Comparison of ENCODE assay signal across 15 cellular contexts in the genomic region with DNA sequence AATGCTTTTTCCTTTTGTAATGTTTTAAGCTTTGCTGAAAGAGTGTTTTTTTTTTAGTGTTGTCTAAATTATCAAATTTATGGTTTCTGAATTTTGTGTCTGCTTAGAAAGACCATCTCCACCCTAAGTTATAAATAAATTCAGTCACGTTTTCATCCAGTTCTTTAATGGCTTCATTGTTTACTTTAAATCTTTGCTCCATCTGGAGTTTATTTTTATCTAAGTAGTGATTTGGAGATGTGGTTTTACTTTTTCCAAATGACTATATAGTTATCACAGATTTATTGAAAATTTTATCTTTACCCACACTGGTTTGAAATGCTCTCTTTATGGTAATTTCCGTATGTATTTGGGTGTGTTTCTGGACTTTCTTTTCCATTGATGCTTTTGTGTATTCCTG.
"Had no signal": no experiment of that assay in that cellular context is flagged by ENCODE, and none has a peak within 500 bp of the region (broad histone marks: within the 10 kb centered on the region; RNA-seq: fewer than 3 reads in every experiment).

No MANE protein-coding gene starts in this region.

- ATAC-seq: body of pancreas, natural killer cell, sciatic nerve had no signal

- H3K27ac Mint-ChIP-seq: activated naive CD4-positive, alpha-beta T cell treated with anti-CD3 and anti-CD28 coated beads, Interleukin-2, amount 50 U/mL, for 24 hours; activated T-helper 2 cell treated with anti-CD3 and anti-CD28 coated beads, Interferon-gamma antibody, Interleukin-2, Interleukin-4, amounts not matched to agents 10 μg/mL and 5 μg/mL and 100 μg/mL, durations not matched to agents 14 hours and 24 hours and 36 hours; natural killer cell; T-helper 2 cell treated with Interferon-gamma antibody and Interleukin-4, amounts not matched to agents 5 μg/mL and 100 μg/mL, for 36 hours had no signal

- H3K9me3 Mint-ChIP-seq: natural killer cell had no signal

- H3K4me3 Mint-ChIP-seq: activated naive CD4-positive, alpha-beta T cell treated with anti-CD3 and anti-CD28 coated beads, Interleukin-2, amount 50 U/mL, for 24 hours; central memory CD8-positive, alpha-beta T cell; natural killer cell; T-helper 2 cell treated with Interferon-gamma antibody and Interleukin-4, amounts not matched to agents 5 μg/mL and 100 μg/mL, for 36 hours had no signal

- H3K36me3 ChIP-seq: spleen, upper lobe of left lung had no signal

- H3K36me3 Mint-ChIP-seq: activated naive CD4-positive, alpha-beta T cell treated with anti-CD3 and anti-CD28 coated beads, Interleukin-2, amount 50 U/mL, for 24 hours; natural killer cell had no signal

- H3K9me3 ChIP-seq: body of pancreas, spleen, upper lobe of left lung had no signal

- H3K4me3 ChIP-seq: body of pancreas, spleen, upper lobe of left lung had no signal

- H3K27me3 Mint-ChIP-seq: activated naive CD4-positive, alpha-beta T cell treated with anti-CD3 and anti-CD28 coated beads, Interleukin-2, amount 50 U/mL, for 24 hours; central memory CD8-positive, alpha-beta T cell had no signal

- H3K27ac ChIP-seq: body of pancreas, spleen, upper lobe of left lung had no signal

- H3K4me1 Mint-ChIP-seq: activated naive CD4-positive, alpha-beta T cell treated with anti-CD3 and anti-CD28 coated beads, Interleukin-2, amount 50 U/mL, for 24 hours; central memory CD8-positive, alpha-beta T cell; natural killer cell had no signal

- DNase-seq: body of pancreas; dermis blood vessel endothelial cell; erythroblast; mammary epithelial cell; natural killer cell; spleen; stimulated activated CD4-positive, alpha-beta T cell treated with anti-CD3 and anti-CD28 coated beads, Interleukin-1b, Interleukin-23, amount 100 ng/mL, for 48 hours; stimulated activated naive CD4-positive, alpha-beta T cell; substantia nigra; upper lobe of left lung had no signal

- H3K27me3 ChIP-seq: body of pancreas, spleen, upper lobe of left lung had no signal
